Comparison of ENCODE assay signal across 2 cellular contexts in genomic region chr20:51388227-51388626, GRCh38.
TF ChIP-seq lines count a peak whose summit lies in the region.

No MANE protein-coding gene starts in this region.

TF ChIP-seq in SK-N-SH, 30 proteins besides CTCF, POLR2A, EP300 and RAD21 (continued from another document):
- TF ChIP-seq MXI1 (IDR thresholded peaks at IDR 0.05; ENCODE audit: low read depth, low read length) (no peak), TCF12 (IDR thresholded peaks at IDR 0.05) (0 out of 2 replicates have a peak, but pooled peaks have one; percentile 9), FOXJ3 (CRISPR knock-in tag; IDR thresholded peaks at IDR 0.05) (no peak), SIN3A (IDR thresholded peaks at IDR 0.05; ENCODE audit: borderline replicate concordance, low read depth, low read length) (no peak), NFIC (IDR thresholded peaks at IDR 0.05; ENCODE audit: borderline replicate concordance) (no peak), RFX5 (IDR thresholded peaks at IDR 0.05; ENCODE audit: low read length) (no peak), FOXM1 (IDR thresholded peaks at IDR 0.05; ENCODE audit: low read depth) (no peak)

TF ChIP-seq in SK-N-SH treated with all-trans-retinoic acid at 6 μM for 48 hours, 23 proteins besides CTCF, POLR2A, EP300 and RAD21 (continued from another document):
- no peak for TF ChIP-seq POU6F1 (CRISPR knock-in tag; IDR thresholded peaks at IDR 0.05; ENCODE audit: borderline replicate concordance, low read depth)
- TF ChIP-seq BACH2 (CRISPR knock-in tag; IDR thresholded peaks at IDR 0.05; ENCODE audit: borderline replicate concordance) = no peak
- TF ChIP-seq PATZ1 (CRISPR knock-in tag; IDR thresholded peaks at IDR 0.05; ENCODE audit: borderline replicate concordance) = no peak
- TF ChIP-seq CSDC2 (CRISPR knock-in tag; IDR thresholded peaks at IDR 0.05) = no peak
- TF ChIP-seq RARB (CRISPR knock-in tag; IDR thresholded peaks at IDR 0.05) = no peak
- TF ChIP-seq ZNF8 (CRISPR knock-in tag; IDR thresholded peaks at IDR 0.05) = no peak
- TF ChIP-seq TCF4 (CRISPR knock-in tag; IDR thresholded peaks at IDR 0.05; ENCODE audit: borderline replicate concordance) = no peak
- no peak for TF ChIP-seq ZFP3 (CRISPR knock-in tag; IDR thresholded peaks at IDR 0.05)
- no peak for TF ChIP-seq ZNF70 (CRISPR knock-in tag; IDR thresholded peaks at IDR 0.05)
